In the genomic region with DNA sequence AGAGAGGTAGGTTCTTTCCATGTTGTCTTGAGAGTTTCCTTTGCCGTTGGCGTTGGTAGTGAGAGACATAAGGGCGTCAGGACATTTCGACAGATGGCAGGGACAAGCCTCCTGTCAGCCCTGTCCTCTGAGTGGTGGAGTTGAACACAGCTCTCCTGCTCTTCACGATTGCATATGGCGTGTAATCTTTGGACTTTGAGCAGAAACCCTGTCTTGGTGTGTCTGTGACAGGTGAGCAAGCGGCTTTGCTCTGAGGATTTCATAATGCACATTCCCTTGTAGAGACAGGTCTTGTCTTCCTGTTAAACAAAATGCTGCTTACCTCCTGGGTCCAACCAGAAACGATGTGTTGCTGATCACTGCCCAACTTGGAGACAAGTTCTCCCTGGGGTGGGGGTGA, we compare ENCODE assay signal across 26 cellular contexts.
"Had no signal": no experiment of that assay in that cellular context is flagged by ENCODE, and none has a peak within 500 bp of the region (broad histone marks: within the 10 kb centered on the region; RNA-seq: fewer than 3 reads in every experiment).

No MANE protein-coding gene starts in this region.

- H3K27me3 Mint-ChIP-seq: progenitor cell of endocrine pancreas had no signal

- DNase-seq: dermis blood vessel endothelial cell; effector memory CD4-positive, alpha-beta T cell; esophagus squamous epithelium; foreskin melanocyte; hypothalamus; immature natural killer cell; islet precursor cell; kidney glomerular epithelial cell; left colon; left ventricle myocardium inferior; lower lobe of right lung; naive B cell; nucleus accumbens; pancreas; right lobe of liver; stimulated activated CD4-positive, alpha-beta T cell treated with anti-CD3 and anti-CD28 coated beads, Interleukin-2, amount 100 ng/mL, for 24 hours; stimulated activated CD4-positive, alpha-beta T cell treated with anti-CD3 and anti-CD28 coated beads, Interleukin-4, amount 100 ng/mL, for 24 hours; stimulated activated naive CD4-positive, alpha-beta T cell treated with Interleukin-2 at 50 U/mL for 16 hours; stomach; thyroid gland; uterus had no signal

- H3K27ac Mint-ChIP-seq: immature natural killer cell; naive B cell; natural killer cell treated with Interleukin-12 subunit alpha and Interleukin-12 subunit beta and Interleukin-15 and Interleukin-18, amount 100 ng/mL, for 72 hours; progenitor cell of endocrine pancreas; stimulated activated effector memory CD8-positive, alpha-beta T cell treated with anti-CD3 and anti-CD28 coated beads, Interleukin-12 subunit alpha, Interleukin-12 subunit beta, amount 100 ng/mL, for 72 hours; type B pancreatic cell had no signal

- H3K27me3 ChIP-seq: esophagus squamous epithelium, pancreas, right lobe of liver, stomach, thyroid gland, uterus had no signal

- H3K36me3 Mint-ChIP-seq: immature natural killer cell; naive B cell; natural killer cell treated with Interleukin-12 subunit alpha and Interleukin-12 subunit beta and Interleukin-15 and Interleukin-18, amount 100 ng/mL, for 72 hours; stimulated activated effector memory CD8-positive, alpha-beta T cell treated with anti-CD3 and anti-CD28 coated beads, Interleukin-12 subunit alpha, Interleukin-12 subunit beta, amount 100 ng/mL, for 72 hours; type B pancreatic cell had no signal

- H3K4me3 ChIP-seq: coronary artery, esophagus squamous epithelium, left ventricle myocardium inferior, lower lobe of right lung, pancreas, right lobe of liver, stomach, thyroid gland, uterus had no signal

- H3K9me3 Mint-ChIP-seq: immature natural killer cell; natural killer cell treated with Interleukin-12 subunit alpha and Interleukin-12 subunit beta and Interleukin-15 and Interleukin-18, amount 100 ng/mL, for 72 hours had no signal

- H3K4me1 ChIP-seq: lower lobe of right lung, pancreas, right lobe of liver, thyroid gland had no signal

- H3K4me1 Mint-ChIP-seq: immature natural killer cell, naive B cell had no signal

- H3K9me3 ChIP-seq: esophagus squamous epithelium, left ventricle myocardium inferior, lower lobe of right lung, pancreas, right lobe of liver, stomach, thyroid gland, uterus had no signal

- H3K36me3 ChIP-seq: esophagus squamous epithelium, left ventricle myocardium inferior, lower lobe of right lung, pancreas, right lobe of liver, stomach, thyroid gland, uterus had no signal

- H3K27ac ChIP-seq: coronary artery, esophagus squamous epithelium, left ventricle myocardium inferior, lower lobe of right lung, pancreas, right lobe of liver, thyroid gland had no signal

- H3K4me3 Mint-ChIP-seq: immature natural killer cell; natural killer cell treated with Interleukin-12 subunit alpha and Interleukin-12 subunit beta and Interleukin-15 and Interleukin-18, amount 100 ng/mL, for 72 hours; stimulated activated effector memory CD8-positive, alpha-beta T cell treated with anti-CD3 and anti-CD28 coated beads, Interleukin-12 subunit alpha, Interleukin-12 subunit beta, amount 100 ng/mL, for 72 hours; type B pancreatic cell had no signal
